8 cellular contexts compared by ENCODE assay signal in the genomic region with DNA sequence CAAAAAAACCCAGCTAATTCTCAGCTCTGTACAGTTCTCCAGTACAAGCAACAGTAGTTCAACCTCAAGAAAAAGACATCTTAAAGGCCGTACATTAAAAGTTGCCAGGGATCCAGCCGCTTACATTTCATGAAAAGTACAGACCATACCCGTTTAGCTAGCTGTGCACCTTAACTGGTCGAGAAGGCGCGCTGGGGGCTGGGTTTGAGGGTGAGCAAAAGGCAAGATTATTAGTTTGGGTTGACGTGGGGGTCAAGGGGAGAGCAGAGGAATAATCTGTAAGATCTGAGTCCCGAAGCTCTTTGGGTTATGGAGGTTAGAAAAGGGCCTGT. TPM values are rescaled to one million over a fixed set of nuclear protein-coding genes. Genes with fewer than 3 reads are reported as not detected.
A peak's percentile ranks its signal among the peaks of the same experiment; 100 is the strongest.
DNase-seq lines count a peak whose midpoint lies in the region; ATAC-seq and TF ChIP-seq lines count a peak whose summit lies in the region.

No MANE protein-coding gene starts in this region.

- H3K27me3 Mint-ChIP-seq in Calu3 (ENCODE audit: unreplicated experiment) = no peaks in the 10 kb centered on the region
- H3K27me3 Mint-ChIP-seq in stimulated activated naive B cell treated with anti-CD40 and anti-IgM and Interleukin-4, amounts not matched to agents 10 μg/mL and 1 μg/mL and 100 μg/mL, for 72 hours = no peaks in the 10 kb centered on the region

- no peak for TF ChIP-seq CTCF in Calu3 (IDR thresholded peaks at IDR 0.05; ENCODE audit: unreplicated experiment)

- H3K9me3 ChIP-seq in muscle layer of duodenum (ENCODE audit: control insufficient read depth in 1 of 2, low read length in 2 of 2) = no peaks in the 10 kb centered on the region

- H3K9me3 Mint-ChIP-seq in Calu3 (ENCODE audit: low read depth, unreplicated experiment) = no peaks in the 10 kb centered on the region
- no peaks in the 10 kb centered on the region for H3K9me3 Mint-ChIP-seq in stimulated activated naive B cell treated with anti-CD40 and anti-IgM and Interleukin-4, amounts not matched to agents 10 μg/mL and 1 μg/mL and 100 μg/mL, for 72 hours

- peak overlapping the region; percentile 86 for H3K27ac Mint-ChIP-seq in Calu3 (ENCODE audit: unreplicated experiment)
- H3K27ac Mint-ChIP-seq in stimulated activated naive B cell treated with anti-CD40 and anti-IgM and Interleukin-4, amounts not matched to agents 10 μg/mL and 1 μg/mL and 100 μg/mL, for 72 hours = peak overlapping the region; percentile 97

- TSS peak; percentile 74 for BruUV-seq in Calu3 (replicated peaks; lab: Mats Ljungman, UMichigan)

- DNase-seq in Calu3 = peak; percentile 65
- DNase-seq in Kasumi-1 (lab: John Stamatoyannopoulos, UW) = peak; percentile 81 to 82
- peak; percentile 53 for DNase-seq in activated CD4-positive, alpha-beta T cell treated with anti-CD3 and anti-CD28 coated beads, Interleukin-2, amount 50 U/mL, for 1 hour
- DNase-seq in effector CD4-positive, alpha-beta T cell = peak; percentile 38
- DNase-seq in stimulated activated naive B cell treated with anti-CD40 and anti-IgM and Interleukin-4, amounts not matched to agents 10 μg/mL and 1 μg/mL and 100 μg/mL, for 72 hours = no peak
- DNase-seq in OCI-M2 (lab: John Stamatoyannopoulos, UW; ENCODE audit: unreplicated experiment) = no peak

- H3K36me3 ChIP-seq in muscle layer of duodenum (ENCODE audit: control insufficient read depth in 1 of 2, insufficient read depth in 2 of 2, low read length in 2 of 2) = no peaks in the 10 kb centered on the region

- H3K27me3 ChIP-seq in muscle layer of duodenum (ENCODE audit: low read depth, low read length) = no peaks in the 10 kb centered on the region

- peaks cover 7 to 23% of the 10 kb centered on the region in 2 donors for H3K4me1 ChIP-seq in muscle layer of duodenum (ENCODE audit: control insufficient read depth in 1 of 2, insufficient read depth in 2 of 2, low read length in 2 of 2)

- CTCF ChIA-PET in Calu3 (lab: Charles Lee) = interaction anchor here (0.7 to 3.6 kb wide), 4 partner anchors 15 to 153 kb away, joined by 3 to 17 read pairs (median 8); no protein-coding TSS in a partner anchor

- peak; percentile 24 for ATAC-seq in GM21717 (IDR thresholded peaks at IDR 0.05; ENCODE audit: unreplicated experiment)
- peak; percentile 33 to 43 for ATAC-seq in stimulated activated naive B cell treated with anti-CD40 and anti-IgM and Interleukin-4, amounts not matched to agents 10 μg/mL and 1 μg/mL and 100 μg/mL, for 72 hours (replicated peaks)

- H3K27ac ChIP-seq in muscle layer of duodenum (ENCODE audit: low read length) = peak overlapping the region; percentile 94

- H3K4me1 Mint-ChIP-seq in Calu3 (ENCODE audit: low read depth, unreplicated experiment) = peaks cover 3% of the 10 kb centered on the region
- peaks cover 4 to 10% of the 10 kb centered on the region in 2 donors for H3K4me1 Mint-ChIP-seq in stimulated activated naive B cell treated with anti-CD40 and anti-IgM and Interleukin-4, amounts not matched to agents 10 μg/mL and 1 μg/mL and 100 μg/mL, for 72 hours

- H3K36me3 Mint-ChIP-seq in Calu3 (ENCODE audit: insufficient read depth, unreplicated experiment) = peaks cover 34% of the 10 kb centered on the region
- peaks cover 1 to 4% of the 10 kb centered on the region in 2 donors for H3K36me3 Mint-ChIP-seq in stimulated activated naive B cell treated with anti-CD40 and anti-IgM and Interleukin-4, amounts not matched to agents 10 μg/mL and 1 μg/mL and 100 μg/mL, for 72 hours

- intact Hi-C loops in Calu3 (cut with micrococcal nuclease; ENCODE audit: unreplicated experiment) = loop anchor here (2.0 kb wide), 1 partner anchor 29 kb away; no protein-coding TSS in a partner anchor

- H3K4me3 ChIP-seq in muscle layer of duodenum (ENCODE audit: low read depth in 1 of 2, low read length in 2 of 2) = peak overlapping the region; percentile 83 to 84

- peak overlapping the region; percentile 88 for H3K4me3 Mint-ChIP-seq in Calu3 (ENCODE audit: low read depth, unreplicated experiment)
- H3K4me3 Mint-ChIP-seq in stimulated activated naive B cell treated with anti-CD40 and anti-IgM and Interleukin-4, amounts not matched to agents 10 μg/mL and 1 μg/mL and 100 μg/mL, for 72 hours = peak overlapping the region; percentile 99

RNA-seq across cellular contexts. Expression of a gene that starts 0.6 kb away (rescaled TPM):
- total RNA-seq in Calu3 (2022) = 75.6 and 82.8 TPM in 2 replicates

Comparison
In these comparisons a context has a peak if more than half of its experiments do, and no peak if none do; other contexts are left out.
1. DNase-seq: peak in Calu3 (single experiment), Kasumi-1 (2 of 2), activated CD4-positive, alpha-beta T cell treated with anti-CD3 and anti-CD28 coated beads, Interleukin-2, amount 50 U/mL, for 1 hour (single experiment) and effector CD4-positive, alpha-beta T cell (single experiment); none in stimulated activated naive B cell treated with anti-CD40 and anti-IgM and Interleukin-4, amounts not matched to agents 10 μg/mL and 1 μg/mL and 100 μg/mL, for 72 hours (single experiment) and OCI-M2 (single experiment).